Comparison of ENCODE assay signal across 9 cellular contexts in the genomic region with DNA sequence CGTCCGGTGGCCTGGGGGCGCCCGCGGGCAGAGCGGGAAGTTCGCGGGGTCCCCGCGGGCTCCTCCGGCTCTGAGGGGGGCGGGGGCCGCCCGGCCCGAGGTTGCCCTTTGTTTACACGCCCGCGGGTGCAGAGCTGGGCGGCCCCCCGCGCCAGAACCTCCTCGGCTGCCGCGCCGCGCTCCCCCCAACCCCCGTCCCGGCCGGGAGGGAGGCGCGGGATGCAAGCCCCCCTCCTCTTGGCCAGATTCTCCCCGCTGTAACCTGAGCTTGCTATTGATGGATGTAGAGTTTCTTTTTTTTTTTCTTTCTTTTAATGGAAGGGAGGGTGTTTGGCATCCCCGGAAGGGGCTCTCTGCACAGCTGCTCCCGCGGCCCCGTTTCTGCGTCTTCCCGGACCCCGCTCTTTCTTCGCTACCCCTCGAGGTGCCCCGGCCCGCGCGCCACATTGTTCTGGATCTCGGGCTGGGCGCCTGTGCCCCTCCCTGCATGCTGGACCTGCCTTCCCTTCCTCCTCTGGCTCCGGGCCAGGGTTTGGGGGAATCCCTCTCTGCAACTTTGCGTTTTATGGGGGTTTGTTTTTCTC. TPM values are rescaled to one million over a fixed set of nuclear protein-coding genes. Genes with fewer than 3 reads are reported as not detected.
A peak's percentile ranks its signal among the peaks of the same experiment; 100 is the strongest.
DNase-seq lines count a peak whose midpoint lies in the region; ATAC-seq, FAIRE-seq and TF ChIP-seq lines count a peak whose summit lies in the region.
"Had no signal": no experiment of that assay in that cellular context is flagged by ENCODE, and none has a peak within 500 bp of the region (broad histone marks: within the 10 kb centered on the region; RNA-seq: fewer than 3 reads in every experiment).

No MANE protein-coding gene starts in this region.

- H3K27me3 ChIP-seq in BLaER1 treated with 17β-estradiol and CSF1 and Interleukin-3, amounts not matched to agents 10 nM and 100 nM = peaks cover 0 to 25% (median 18%) of the 10 kb centered on the region in 11 experiments; a peak in 20 of 22 replicates
- H3K27me3 ChIP-seq in endodermal cell (ENCODE audit: control insufficient read depth, insufficient read depth, low read length, poor library complexity, severe bottlenecking) (no peaks in the 10 kb centered on the region), trophoblast cell (ENCODE audit: insufficient read depth, low read length) (no peaks in the 10 kb centered on the region)

- POLR2A ChIA-PET in OCI-LY7 (lab: Charles Lee) = interaction anchor here (0.6 to 1.7 kb wide), 3 partner anchors 34 to 1459 kb away, joined by 3 to 4 read pairs (median 3); no protein-coding TSS in a partner anchor

- peak overlapping the region; percentile 64 for H3K14ac ChIP-seq in trophoblast cell (ENCODE audit: low read length)

- peak overlapping the region; percentile 67 to 91 (median 82) for H3K4me3 ChIP-seq in BLaER1 treated with 17β-estradiol and CSF1 and Interleukin-3, amounts not matched to agents 10 nM and 100 nM
- H3K4me3 ChIP-seq in OCI-LY7 (ENCODE audit: low read depth, low read length, poor library complexity, severe bottlenecking) (peak overlapping the region; percentile 95), endodermal cell (ENCODE audit: low read length) (peak overlapping the region; percentile 87), trophoblast cell (ENCODE audit: low read depth, low read length) (peak overlapping the region; percentile 91)

- intact Hi-C loops in OCI-LY7 (cut with micrococcal nuclease; ENCODE audit: unreplicated experiment) = loop anchor here (2.0 to 5.0 kb wide), 2 partner anchors 18 to 36 kb away; a partner anchor contains a TSS

- H4K20me1 ChIP-seq in BLaER1 treated with 17β-estradiol and CSF1 and Interleukin-3, amounts not matched to agents 10 nM and 100 nM = peaks cover 0 to 52% (median 47%) of the 10 kb centered on the region in 11 experiments; a peak in 18 of 22 replicates
- H4K20me1 ChIP-seq in OCI-LY7 (ENCODE audit: insufficient read depth, low read length) = peaks cover 10% of the 10 kb centered on the region; the same call in 1 of the 2 replicates

- TF ChIP-seq CTCF in OCI-LY7 (conservative IDR thresholded peaks at IDR 0.05; ENCODE audit: low read length) (peak; percentile 58), endodermal cell (conservative IDR thresholded peaks at IDR 0.05) (no peak)

- H3K4me1 Mint-ChIP-seq in endodermal cell = peaks cover 33% of the 10 kb centered on the region

- H3K18ac ChIP-seq in trophoblast cell (ENCODE audit: low read length) = peak overlapping the region; percentile 42

- H3K27ac ChIP-seq in BLaER1 treated with 17β-estradiol and CSF1 and Interleukin-3, amounts not matched to agents 10 nM and 100 nM = peak overlapping the region in 10 of 11 experiments; percentile 41 to 82 (median 74); a peak in 19 of 22 replicates
- H3K27ac ChIP-seq in OCI-LY7 (ENCODE audit: low read depth, low read length, poor library complexity, severe bottlenecking) = peak overlapping the region; percentile 28
- peak overlapping the region; percentile 90 for H3K27ac ChIP-seq in endodermal cell (ENCODE audit: low read depth, low read length)
- H3K27ac ChIP-seq in trophoblast cell (ENCODE audit: low read depth, low read length) = no peak overlapping the region

- no TSS peak for BruUV-seq in OCI-LY7 (replicated peaks; lab: Mats Ljungman, UMichigan)

- no peaks in the 10 kb centered on the region for H3K9me2 ChIP-seq in OCI-LY7 (ENCODE audit: insufficient read depth, low read length)

- H3K27me3 Mint-ChIP-seq in endodermal cell (ENCODE audit: insufficient read depth) = peaks cover 2% of the 10 kb centered on the region

- DNase-seq in OCI-LY7 (ENCODE audit: low spot score) = peak; percentile 65
- peak; percentile 86 for DNase-seq in endodermal cell
- DNase-seq in trophoblast cell = no peak
- DNase-seq in nucleus accumbens (lab: John Stamatoyannopoulos, UW) = no peak
- DNase-seq in HTR-8/SVneo (ENCODE audit: insufficient read length, low spot score) = no peak
- no peak for DNase-seq in SKM-1 treated with dmso at 0.1 percent for 144 hours (lab: John Stamatoyannopoulos, UW; ENCODE audit: unreplicated experiment)

- CTCF ChIA-PET in OCI-LY7 (lab: Charles Lee; ENCODE audit: unreplicated experiment) = interaction anchor here (0.6 kb wide), 1 partner anchor 65 kb away, joined by 4 read pairs; no protein-coding TSS in a partner anchor

- no peaks in the 10 kb centered on the region for H3K79me2 ChIP-seq in OCI-LY7 (ENCODE audit: insufficient read depth, low read depth, low read length)
- peaks cover 2% of the 10 kb centered on the region for H3K79me2 ChIP-seq in trophoblast cell (ENCODE audit: control insufficient read depth, insufficient read depth, low read length, poor library complexity)

- H2BK5ac ChIP-seq in trophoblast cell (ENCODE audit: low read depth, low read length, poor library complexity) = peak overlapping the region; percentile 53

- H4K12ac ChIP-seq in trophoblast cell (ENCODE audit: low read depth, low read length) = peak overlapping the region; percentile 38

- peak overlapping the region; percentile 90 to 99 (median 97) for H3K4me2 ChIP-seq in BLaER1 treated with 17β-estradiol and CSF1 and Interleukin-3, amounts not matched to agents 10 nM and 100 nM
- H3K4me2 ChIP-seq in OCI-LY7 (ENCODE audit: low read length) (peak overlapping the region; percentile 96), trophoblast cell (ENCODE audit: low read length) (peak overlapping the region; percentile 71)

- H3K9ac ChIP-seq in BLaER1 treated with 17β-estradiol and CSF1 and Interleukin-3, amounts not matched to agents 10 nM and 100 nM = peak overlapping the region; percentile 71 to 86 (median 82)
- peak overlapping the region; percentile 51 for H3K9ac ChIP-seq in endodermal cell (ENCODE audit: extremely low read depth, low read length, poor library complexity, severe bottlenecking)
- peak overlapping the region; percentile 1 for H3K9ac ChIP-seq in trophoblast cell (ENCODE audit: low read length)

- peaks cover 5% of the 10 kb centered on the region for H3K79me1 ChIP-seq in trophoblast cell (ENCODE audit: low read length)

- WGBS in endodermal cell (ENCODE audit: insufficient coverage in 1 of 2, insufficient read length in 1 of 2), 2 experiments = 0% methylated on average over 19 to 49 of the region's 49 CpGs
- WGBS in trophoblast cell (ENCODE audit: extremely low coverage, insufficient coverage, insufficient read length) = no CpG with 5 or more reads among the region's 49 CpGs

- H2BK120ac ChIP-seq in trophoblast cell (ENCODE audit: insufficient read depth, low read length, poor library complexity) = no peak overlapping the region

- peaks cover 38 to 52% (median 50%) of the 10 kb centered on the region in 10 experiments for H3K4me1 ChIP-seq in BLaER1 treated with 17β-estradiol and CSF1 and Interleukin-3, amounts not matched to agents 10 nM and 100 nM
- H3K4me1 ChIP-seq in OCI-LY7 (ENCODE audit: insufficient read depth, low read length, poor library complexity, severe bottlenecking) (peaks cover 37% of the 10 kb centered on the region), endodermal cell (ENCODE audit: control insufficient read depth, insufficient read depth, low read length) (peaks cover 13% of the 10 kb centered on the region), trophoblast cell (ENCODE audit: control insufficient read depth in 1 of 2, insufficient read depth in 2 of 2, low read length in 2 of 2) (peaks cover 8 to 10% of the 10 kb centered on the region in 2 experiments)

- no peaks in the 10 kb centered on the region for H3K9me3 Mint-ChIP-seq in endodermal cell

- no peak overlapping the region for H2AK5ac ChIP-seq in trophoblast cell (ENCODE audit: low read length)

- peak overlapping the region; percentile 80 for H4K91ac ChIP-seq in trophoblast cell (ENCODE audit: low read depth, low read length)

- H3K4me3 Mint-ChIP-seq in endodermal cell = peak overlapping the region; percentile 94

- no peak overlapping the region for H3K4ac ChIP-seq in trophoblast cell (ENCODE audit: low read depth, low read length)

- peak overlapping the region; percentile 8 for H4K8ac ChIP-seq in trophoblast cell (ENCODE audit: low read depth, low read length)

- H2BK12ac ChIP-seq in trophoblast cell (ENCODE audit: low read length) = no peak overlapping the region

- H3K27ac Mint-ChIP-seq in endodermal cell = peak overlapping the region; percentile 87

- peak; percentile 10 for ATAC-seq in GM21825 (IDR thresholded peaks at IDR 0.05; ENCODE audit: unreplicated experiment)

- H3K36me3 Mint-ChIP-seq in endodermal cell (ENCODE audit: low read depth) = peaks cover 41% of the 10 kb centered on the region

- no peak for FAIRE-seq in HTR-8/SVneo (lab: Jason Lieb, UNC)

- H3K9me3 ChIP-seq in BLaER1 treated with 17β-estradiol and CSF1 and Interleukin-3, amounts not matched to agents 10 nM and 100 nM (replicated peaks in 1 of 11) = no peaks in the 10 kb centered on the region
- H3K9me3 ChIP-seq in OCI-LY7 (ENCODE audit: low read length) (no peaks in the 10 kb centered on the region), endodermal cell (ENCODE audit: control insufficient read depth, low read length) (no peaks in the 10 kb centered on the region), trophoblast cell (ENCODE audit: insufficient read depth, low read depth, low read length) (no peaks in the 10 kb centered on the region)

- H3K36me3 ChIP-seq in BLaER1 treated with 17β-estradiol and CSF1 and Interleukin-3, amounts not matched to agents 10 nM and 100 nM = peaks cover 0 to 42% (median 28%) of the 10 kb centered on the region in 11 experiments; a peak in 18 of 22 replicates
- H3K36me3 ChIP-seq in OCI-LY7 (ENCODE audit: insufficient read depth, low read length) (peaks cover 10% of the 10 kb centered on the region), endodermal cell (ENCODE audit: control insufficient read depth, insufficient read depth, low read length) (peaks cover 24% of the 10 kb centered on the region), trophoblast cell (ENCODE audit: control insufficient read depth in 1 of 2, insufficient read depth in 2 of 2, low read length in 2 of 2) (peaks cover 20 to 25% of the 10 kb centered on the region in 2 experiments)

- no peak overlapping the region for H3K23ac ChIP-seq in trophoblast cell (ENCODE audit: low read length)

- H2AFZ ChIP-seq in OCI-LY7 (ENCODE audit: low read length) = peak overlapping the region; percentile 77
- H2AFZ ChIP-seq in trophoblast cell (ENCODE audit: insufficient read depth, low read length, poor library complexity) = peak overlapping the region; percentile 32

RNA-seq across cellular contexts. Expression of a gene that starts 0.6 kb away (rescaled TPM):
- 29.9 and 31.5 TPM in 2 replicates for total RNA-seq in OCI-LY7 (2014; rRNA removed; shearing (Covaris generic))
- 27.9 and 31.2 TPM in 2 replicates for total RNA-seq in OCI-LY7 (2022)
- 10 to 100 TPM; 75.0 to 78.6 TPM for total RNA-seq in endodermal cell
- 74.2 TPM for polyA plus RNA-seq in endodermal cell (2013, experiment 1 of 2)
- polyA plus RNA-seq in endodermal cell (2013, experiment 2 of 2) = 70.5 TPM
- 11.0 and 11.7 TPM in 2 replicates for polyA plus RNA-seq in trophoblast cell (2013)

RNA-seq across cellular contexts. Expression of a gene that starts 18.3 kb away (rescaled TPM):
- total RNA-seq in OCI-LY7 (2014; rRNA removed; shearing (Covaris generic)) = 7.5 and 11.7 TPM in 2 replicates
- total RNA-seq in OCI-LY7 (2022) = 13.9 and 16.3 TPM in 2 replicates
- 1 to 10 TPM; 5.4 to 5.6 TPM for total RNA-seq in endodermal cell
- 11.0 TPM for polyA plus RNA-seq in endodermal cell (2013, experiment 1 of 2)
- 8.7 TPM for polyA plus RNA-seq in endodermal cell (2013, experiment 2 of 2)
- 1.2 and 1.5 TPM in 2 replicates for polyA plus RNA-seq in trophoblast cell (2013)

RNA-seq across cellular contexts. Expression of a gene that starts 47.9 kb away (rescaled TPM):
- 0.28 and 0.93 TPM in 2 replicates for total RNA-seq in OCI-LY7 (2014; rRNA removed; shearing (Covaris generic))
- total RNA-seq in OCI-LY7 (2022) (0.42 and 0.53 TPM in 2 replicates), endodermal cell (not detected)
- not detected for polyA plus RNA-seq in endodermal cell (2013, experiment 1 of 2)
- not detected for polyA plus RNA-seq in endodermal cell (2013, experiment 2 of 2)
- not detected in 2 replicates for polyA plus RNA-seq in trophoblast cell (2013)
- total RNA-seq: LHCN-M2 had no signal

Comparison
In these comparisons a context has a peak if more than half of its experiments do, and no peak if none do; other contexts are left out.
1. H3K9ac ChIP-seq: peak in every context shown above with its lines; median percentile 82 in BLaER1 treated with 17β-estradiol and CSF1 and Interleukin-3, amounts not matched to agents 10 nM and 100 nM; 51 in endodermal cell; 1 in trophoblast cell.
2. DNase-seq: peak in OCI-LY7 (single experiment) and endodermal cell (single experiment); none in trophoblast cell (0 of 2), nucleus accumbens (0 of 56), HTR-8/SVneo (single experiment) and SKM-1 treated with dmso at 0.1 percent for 144 hours (single experiment).
3. Peak in every context shown above with its lines, with median percentiles within 50 percentile points of each other: H3K4me2 ChIP-seq and H3K4me3 ChIP-seq.